In the genomic region with DNA sequence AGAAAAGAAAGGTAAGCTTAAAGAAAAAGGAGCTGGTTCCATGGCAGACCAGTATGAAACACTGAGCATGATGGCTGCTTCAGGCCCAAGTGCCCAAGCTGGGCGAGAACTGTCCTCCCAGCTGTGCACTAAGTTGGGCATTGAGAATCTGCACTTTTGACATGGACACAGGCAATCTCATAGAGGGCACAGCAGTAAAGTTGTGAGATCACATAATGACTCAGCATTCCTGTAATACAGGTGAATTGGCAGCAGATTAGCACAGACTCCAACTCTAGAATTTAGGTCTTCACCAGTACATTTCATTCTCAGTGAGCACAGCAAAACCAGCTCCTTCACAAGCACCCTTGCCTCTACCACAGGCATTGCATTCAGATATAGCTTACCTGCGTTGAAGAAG, we compare ENCODE assay signal across 19 cellular contexts.
DNase-seq lines count a peak whose midpoint lies in the region; ATAC-seq, FAIRE-seq and TF ChIP-seq lines count a peak whose summit lies in the region.
"Had no signal": no experiment of that assay in that cellular context is flagged by ENCODE, and none has a peak within 500 bp of the region (broad histone marks: within the 10 kb centered on the region; RNA-seq: fewer than 3 reads in every experiment).

No MANE protein-coding gene starts in this region.

- TF ChIP-seq POLR2A in A549 (IDR thresholded peaks at IDR 0.05; ENCODE audit: low read length) (no peak), body of pancreas (IDR thresholded peaks at IDR 0.05) (no peak)

- H3K36me3 ChIP-seq in body of pancreas (replicated peaks in 1 of 2; ENCODE audit: insufficient read depth in 1 of 2, low read depth in 2 of 2) (no peaks in the 10 kb centered on the region), mucosa of descending colon (ENCODE audit: low read depth) (no peaks in the 10 kb centered on the region)
- H3K36me3 ChIP-seq: MG63 had no signal

- DNase-seq in A549 (ENCODE audit: low read depth in 1 of 2, low spot score in 1 of 2) (no peak), DMS53 treated with DMSO at 0.1 percent for 48 hours (lab: John Stamatoyannopoulos, UW; ENCODE audit: unreplicated experiment) (peak; percentile 53), body of pancreas (no peak), kidney tubule cell (ENCODE audit: low spot score) (peak; percentile 4), RCC 7860 (ENCODE audit: low spot score) (no peak), SW480 (ENCODE audit: low spot score) (no peak), mucosa of descending colon (no peak)
- DNase-seq: CD4-positive, CD25-positive, alpha-beta regulatory T cell; DND-41; GOT3; MG63; NCI-H1092 treated with DMSO at 0.1 percent for 48 hours; NCI-H1694 treated with DMSO at 0.1 percent for 48 hours; NCI-H2107; NCI-H748 treated with DMSO at 0.1 percent for 48 hours; OCI-M1; SW 1271 had no signal

- H3K4me3 ChIP-seq in A549 (no peak overlapping the region), body of pancreas (no peak overlapping the region), mucosa of descending colon (no peak overlapping the region)
- H3K4me3 ChIP-seq: GM12878, MG63 had no signal

- H3K9me3 ChIP-seq in A549 (no peaks in the 10 kb centered on the region), body of pancreas (no peaks in the 10 kb centered on the region), mucosa of descending colon (no peaks in the 10 kb centered on the region)
- H3K9me3 ChIP-seq: MG63 had no signal

- TF ChIP-seq CTCF in A549 (IDR thresholded peaks at IDR 0.05) (no peak), body of pancreas (IDR thresholded peaks at IDR 0.05) (no peak), mucosa of descending colon (IDR thresholded peaks at IDR 0.05) (no peak)

- ATAC-seq in A549: no peak
- ATAC-seq in body of pancreas: peak; percentile 56
- ATAC-seq in HG03196 (IDR thresholded peaks at IDR 0.05; ENCODE audit: unreplicated experiment): no peak
- no peak for ATAC-seq in mucosa of descending colon
- ATAC-seq: GM12878 had no signal

- H3K4me2 ChIP-seq in A549: no peak overlapping the region

- FAIRE-seq in A549 (lab: Jason Lieb, UNC): no peak
- no peak for FAIRE-seq in RCC 7860 (lab: Jason Lieb, UNC)
- FAIRE-seq: GM12878 had no signal

- intact Hi-C loops in body of pancreas (cut with DNase I): no loop called here
- intact Hi-C loops in mucosa of descending colon (cut with DNase I, micrococcal nuclease): no loop called here

- POLR2A ChIA-PET in A549 (lab: Yijun Ruan, JAX): no interaction called here

- no peak for TF ChIP-seq EP300 in A549 (IDR thresholded peaks at IDR 0.05)

- no peaks in the 10 kb centered on the region for H3K4me1 ChIP-seq in A549
- no peaks in the 10 kb centered on the region for H3K4me1 ChIP-seq in body of pancreas
- no peaks in the 10 kb centered on the region for H3K4me1 ChIP-seq in mucosa of descending colon (ENCODE audit: low read depth)

- WGBS in A549 (ENCODE audit: missing lambda C conversion rate): 0% methylated on average over 2 of the region's 2 CpGs
- 70 to 80% methylated on average over 2 of the region's 2 CpGs for WGBS in body of pancreas, 2 donors

- H3K27ac ChIP-seq in A549 (no peak overlapping the region), body of pancreas (no peak overlapping the region)

- CTCF ChIA-PET in A549 (lab: Yijun Ruan, JAX): no interaction called here

- TF ChIP-seq RAD21 in A549 (conservative IDR thresholded peaks at IDR 0.05 in 1 of 2, IDR thresholded peaks at IDR 0.05 in 1 of 2): no peak

- no peaks in the 10 kb centered on the region for H3K27me3 ChIP-seq in body of pancreas
- H3K27me3 ChIP-seq: MG63 had no signal

TF ChIP-seq in A549, 52 proteins besides CTCF, POLR2A, EP300 and RAD21:
- TF ChIP-seq GATA3 (IDR thresholded peaks at IDR 0.05; ENCODE audit: borderline replicate concordance) (no peak), BHLHE40 (IDR thresholded peaks at IDR 0.05; ENCODE audit: low read depth, low read length) (no peak), KDM1A (IDR thresholded peaks at IDR 0.05; ENCODE audit: low read depth) (no peak), MAFK (IDR thresholded peaks at IDR 0.05; ENCODE audit: partially characterized antibody) (peak; percentile 7), HEYL (CRISPR knock-in tag; IDR thresholded peaks at IDR 0.05) (no peak), NFE2L2 (conservative IDR thresholded peaks at IDR 0.05; ENCODE audit: low read length) (0 out of 2 replicates have a peak, but pooled peaks have one; percentile 6)

Comparison
In these comparisons a context has a peak if more than half of its experiments do, and no peak if none do; other contexts are left out.
1. DNase-seq: peak in DMS53 treated with DMSO at 0.1 percent for 48 hours (single experiment) and kidney tubule cell (single experiment); none in A549 (0 of 2), body of pancreas (0 of 4), RCC 7860 (single experiment), SW480 (single experiment) and mucosa of descending colon (0 of 3).